Comparison of ENCODE assay signal across 1 cellular context in the genomic region with DNA sequence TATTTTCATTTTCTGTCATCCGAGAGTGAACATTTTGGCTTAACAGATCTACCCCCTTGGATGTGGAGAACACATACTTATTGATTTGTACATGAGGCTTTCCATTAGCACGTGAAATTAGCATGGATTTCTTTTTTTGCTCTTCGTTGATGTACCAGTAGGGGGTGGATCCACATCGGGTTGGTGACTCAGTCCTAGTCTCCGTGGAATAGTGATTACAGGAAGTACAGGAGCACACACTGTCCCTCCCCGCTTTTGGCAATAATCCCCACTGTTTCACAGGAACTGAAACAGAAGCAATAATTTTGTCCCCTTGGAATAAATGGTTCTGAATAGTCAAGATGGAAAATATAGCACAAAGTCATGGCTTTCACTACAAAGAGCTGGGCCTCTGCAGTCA.
TF ChIP-seq lines count a peak whose summit lies in the region.

No MANE protein-coding gene starts in this region.

TF ChIP-seq in WTC11, 78 proteins besides CTCF, POLR2A, EP300 and RAD21 (continued from another document):
- TF ChIP-seq ZNF121 (CRISPR knock-in tag; IDR thresholded peaks at IDR 0.05) (no peak), JUN (CRISPR knock-in tag; IDR thresholded peaks at IDR 0.05) (no peak), RELA (CRISPR knock-in tag; IDR thresholded peaks at IDR 0.05; ENCODE audit: borderline replicate concordance) (no peak), EMX1 (CRISPR knock-in tag; IDR thresholded peaks at IDR 0.05) (no peak)
